Comparison of ENCODE assay signal across 29 cellular contexts in the genomic region with DNA sequence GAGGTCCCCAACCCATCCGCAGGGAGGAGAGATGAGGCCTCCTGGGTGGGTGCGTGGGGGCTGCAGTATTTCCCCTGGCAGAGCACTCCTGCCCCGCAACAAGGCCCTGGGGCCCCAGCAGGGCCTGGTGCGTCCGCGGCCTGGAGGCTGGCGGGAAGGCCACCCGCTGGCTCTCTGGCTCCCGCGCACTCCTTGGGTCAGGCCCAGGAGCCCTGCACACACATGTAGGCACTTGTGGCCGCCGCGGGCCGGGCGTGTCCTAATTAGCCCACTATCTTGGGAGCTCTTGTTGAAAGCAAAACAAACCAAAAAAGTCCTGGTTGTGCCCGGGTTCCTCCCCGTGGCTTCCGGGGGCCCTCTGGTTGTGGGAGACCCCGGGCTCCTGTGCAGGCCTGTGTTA. TPM values are rescaled to one million over a fixed set of nuclear protein-coding genes. Genes with fewer than 3 reads are reported as not detected.
"Had no signal": no experiment of that assay in that cellular context is flagged by ENCODE, and none has a peak within 500 bp of the region (broad histone marks: within the 10 kb centered on the region; RNA-seq: fewer than 3 reads in every experiment).

No MANE protein-coding gene starts in this region.

- H3K36me3 Mint-ChIP-seq: activated naive CD8-positive, alpha-beta T cell treated with anti-CD3 and anti-CD28 coated beads, Interleukin-2, amount 10 ng/mL, durations not matched to agents 7 days and 5 days; mesothelial cell of epicardium; naive thymus-derived CD8-positive, alpha-beta T cell; WTC11 had no signal

- H3K4me1 ChIP-seq: tibial nerve had no signal

- H3K36me3 ChIP-seq: ovary, tibial nerve had no signal

- H3K9me3 Mint-ChIP-seq: activated CD4-positive, alpha-beta memory T cell treated with anti-CD3 and anti-CD28 coated beads, Interleukin-2, amount 10 ng/mL, durations not matched to agents 7 days and 5 days; activated naive CD4-positive, alpha-beta T cell treated with anti-CD3 and anti-CD28 coated beads for 36 hours; activated naive CD8-positive, alpha-beta T cell treated with anti-CD3 and anti-CD28 coated beads, Interleukin-2, amount 10 ng/mL, durations not matched to agents 7 days and 5 days; activated T-cell treated with anti-CD3 and anti-CD28 coated beads, Interleukin-2, amount 50 U/mL, for 72 hours; endodermal cell; mesothelial cell of epicardium; naive thymus-derived CD8-positive, alpha-beta T cell; stimulated activated naive CD8-positive, alpha-beta T cell treated with anti-CD3 and anti-CD28 coated beads, Interleukin-15, Interleukin-2, amounts not matched to agents 100 ng/mL and 50 ng/mL, for 24 hours; WTC11 had no signal

- H3K27me3 Mint-ChIP-seq: stimulated activated naive CD8-positive, alpha-beta T cell treated with anti-CD3 and anti-CD28 coated beads, Interleukin-15, Interleukin-2, amounts not matched to agents 100 ng/mL and 50 ng/mL, for 24 hours had no signal

- H3K27ac Mint-ChIP-seq: activated CD4-positive, alpha-beta memory T cell treated with anti-CD3 and anti-CD28 coated beads, Interleukin-2, amount 10 ng/mL, durations not matched to agents 7 days and 5 days; activated naive CD4-positive, alpha-beta T cell treated with anti-CD3 and anti-CD28 coated beads for 36 hours; activated naive CD8-positive, alpha-beta T cell treated with anti-CD3 and anti-CD28 coated beads, Interleukin-2, amount 10 ng/mL, durations not matched to agents 7 days and 5 days; activated T-cell treated with anti-CD3 and anti-CD28 coated beads, Interleukin-2, amount 50 U/mL, for 72 hours; endodermal cell; mesothelial cell of epicardium; naive thymus-derived CD8-positive, alpha-beta T cell; stimulated activated naive CD8-positive, alpha-beta T cell treated with anti-CD3 and anti-CD28 coated beads, Interleukin-15, Interleukin-2, amounts not matched to agents 100 ng/mL and 50 ng/mL, for 24 hours; WTC11 had no signal

- H3K27me3 ChIP-seq: ovary had no signal

- DNase-seq: activated CD4-positive, alpha-beta memory T cell treated with anti-CD3 and anti-CD28 coated beads, Interleukin-2, amount 10 ng/mL, durations not matched to agents 7 days and 5 days; activated CD4-positive, alpha-beta T cell treated with anti-CD3 and anti-CD28 coated beads for 48 hours; activated effector memory CD4-positive, alpha-beta T cell treated with Interleukin-2 at 50 U/mL for 16 hours; activated naive CD4-positive, alpha-beta T cell treated with anti-CD3 and anti-CD28 coated beads for 36 hours; activated naive CD8-positive, alpha-beta T cell treated with anti-CD3 and anti-CD28 coated beads, Interleukin-2, amount 10 ng/mL, durations not matched to agents 7 days and 5 days; activated T-cell treated with anti-CD3 and anti-CD28 coated beads, Interleukin-2, amount 50 U/mL, for 72 hours; amniotic stem cell; cerebellar nuclear complex; foreskin keratinocyte; naive thymus-derived CD8-positive, alpha-beta T cell; ovary; right cardiac atrium; stimulated activated CD4-positive, alpha-beta T cell treated with anti-CD3 and anti-CD28 coated beads, Interleukin-12 subunit alpha, Interleukin-12 subunit beta, amount 100 ng/mL, for 4 hours; stimulated activated CD4-positive, alpha-beta T cell treated with anti-CD3 and anti-CD28 coated beads, Interleukin-4, amount 100 ng/mL, for 4 hours; T-helper 9 cell had no signal

- H3K27ac ChIP-seq: coronary artery, epithelial cell of prostate, foreskin keratinocyte, ovary, tibial nerve had no signal

- H3K9me3 ChIP-seq: ovary, tibial nerve had no signal

- H3K4me3 Mint-ChIP-seq: activated CD4-positive, alpha-beta memory T cell treated with anti-CD3 and anti-CD28 coated beads, Interleukin-2, amount 10 ng/mL, durations not matched to agents 7 days and 5 days; activated naive CD4-positive, alpha-beta T cell treated with anti-CD3 and anti-CD28 coated beads for 36 hours; activated naive CD8-positive, alpha-beta T cell treated with anti-CD3 and anti-CD28 coated beads, Interleukin-2, amount 10 ng/mL, durations not matched to agents 7 days and 5 days; activated T-cell treated with anti-CD3 and anti-CD28 coated beads, Interleukin-2, amount 50 U/mL, for 72 hours; endodermal cell; mesothelial cell of epicardium; naive thymus-derived CD8-positive, alpha-beta T cell; stimulated activated naive CD8-positive, alpha-beta T cell treated with anti-CD3 and anti-CD28 coated beads, Interleukin-15, Interleukin-2, amounts not matched to agents 100 ng/mL and 50 ng/mL, for 24 hours; WTC11 had no signal

- H3K4me3 ChIP-seq: coronary artery, ovary, tibial nerve had no signal

RNA-seq across cellular contexts. Expression of a gene that starts 49.7 kb away (rescaled TPM):
- total RNA-seq: activated CD4-positive, alpha-beta memory T cell treated with anti-CD3 and anti-CD28 coated beads, Interleukin-2, amount 10 ng/mL, durations not matched to agents 7 days and 5 days; activated naive CD4-positive, alpha-beta T cell treated with anti-CD3 and anti-CD28 coated beads for 36 hours; activated naive CD8-positive, alpha-beta T cell treated with anti-CD3 and anti-CD28 coated beads, Interleukin-2, amount 10 ng/mL, durations not matched to agents 7 days and 5 days; activated T-cell treated with anti-CD3 and anti-CD28 coated beads, Interleukin-2, amount 50 U/mL, for 72 hours; endodermal cell; foreskin keratinocyte; glomerular endothelial cell; kidney epithelial cell; left lobe of liver; lung microvascular endothelial cell; mesothelial cell of epicardium; naive thymus-derived CD8-positive, alpha-beta T cell; ovary; pulmonary artery endothelial cell; T-helper 1 cell treated with Interleukin-12 subunit alpha and Interleukin-12 subunit beta and Interleukin-4 antibody, amounts not matched to agents 30 ng/mL and 1 ng/mL, for 36 hours; tibial nerve; urinary bladder had no signal
- polyA plus RNA-seq: foreskin keratinocyte; naive thymus-derived CD8-positive, alpha-beta T cell; right cardiac atrium; urinary bladder had no signal

RNA-seq across cellular contexts. Expression of a gene that starts 50.2 kb away (rescaled TPM):
- total RNA-seq: naive thymus-derived CD8-positive, alpha-beta T cell had no signal
